ENCODE assay signal across 2 cellular contexts in genomic region chr6:44411141-44411540, GRCh38.
TF ChIP-seq lines count a peak whose summit lies in the region.

No MANE protein-coding gene starts in this region.

TF ChIP-seq in IMR-90, 13 proteins besides CTCF, POLR2A, EP300 and RAD21:
- no peak for TF ChIP-seq MAZ (IDR thresholded peaks at IDR 0.05; ENCODE audit: borderline replicate concordance, low read depth, low read length)
- no peak for TF ChIP-seq SMC3 (IDR thresholded peaks at IDR 0.05; ENCODE audit: low read depth, low read length)
- no peak for TF ChIP-seq RCOR1 (IDR thresholded peaks at IDR 0.05; ENCODE audit: insufficient replicate concordance, low read length)
- TF ChIP-seq CHD1 (IDR thresholded peaks at IDR 0.05; ENCODE audit: low read depth, low read length): no peak

TF ChIP-seq in endothelial cell of umbilical vein, 7 proteins besides CTCF, POLR2A, EP300 and RAD21:
- no peak for TF ChIP-seq POLR2AphosphoS5 (IDR thresholded peaks at IDR 0.05; ENCODE audit: insufficient read depth, low read depth, low read length)
- TF ChIP-seq FOS (IDR thresholded peaks at IDR 0.05; ENCODE audit: borderline replicate concordance, insufficient read depth, low read length): no peak
- no peak for TF ChIP-seq MAX (IDR thresholded peaks at IDR 0.05; ENCODE audit: insufficient read depth, insufficient read length)
- TF ChIP-seq MYC (IDR thresholded peaks at IDR 0.05; ENCODE audit: low read depth, low read length): no peak
- no peak for TF ChIP-seq EZH2 (IDR thresholded peaks at IDR 0.05; ENCODE audit: borderline replicate concordance, low read depth, low read length, severe bottlenecking)
- no peak for TF ChIP-seq GATA2 (IDR thresholded peaks at IDR 0.05; ENCODE audit: insufficient read depth, insufficient read length, low read depth, low read length)
- TF ChIP-seq JUN (IDR thresholded peaks at IDR 0.05; ENCODE audit: borderline replicate concordance, insufficient read depth, insufficient read length, low read depth): no peak
